1 cellular context compared by ENCODE assay signal in genomic region chr20:50320910-50321796, GRCh38.
TF ChIP-seq lines count a peak whose summit lies in the region.

No MANE protein-coding gene starts in this region.

TF ChIP-seq in K562, 482 proteins besides CTCF, POLR2A, EP300 and RAD21 (continued from another document):
- TF ChIP-seq FOXP4 (CRISPR knock-in tag; IDR thresholded peaks at IDR 0.05; ENCODE audit: borderline replicate concordance): no peak
- peak; percentile 85 for TF ChIP-seq FOSL1 (tag; conservative IDR thresholded peaks at IDR 0.05)
- no peak for TF ChIP-seq CREB3 (tag; conservative IDR thresholded peaks at IDR 0.05; ENCODE audit: low read depth)
- no peak for TF ChIP-seq IRF1 (CRISPR knock-in tag; IDR thresholded peaks at IDR 0.05; ENCODE audit: borderline replicate concordance)
- TF ChIP-seq ZKSCAN8 (CRISPR knock-in tag; IDR thresholded peaks at IDR 0.05): no peak
- no peak for TF ChIP-seq STAT5B (CRISPR knock-in tag; IDR thresholded peaks at IDR 0.05)
- 0 out of 2 replicates have a peak, but pooled peaks have one; percentile 26 for TF ChIP-seq SMARCE1 (IDR thresholded peaks at IDR 0.05)
- TF ChIP-seq ASH1L (IDR thresholded peaks at IDR 0.05; ENCODE audit: borderline replicate concordance, low read depth, partially characterized antibody): no peak
- no peak for TF ChIP-seq ZBTB12 (CRISPR knock-in tag; IDR thresholded peaks at IDR 0.05)
- peak; percentile 31; the same call in 1 of the 2 replicates for TF ChIP-seq PHF8 (IDR thresholded peaks at IDR 0.05; ENCODE audit: borderline replicate concordance, low read length)
- no peak for TF ChIP-seq PREB (CRISPR knock-in tag; IDR thresholded peaks at IDR 0.05)
- peak; percentile 73 for TF ChIP-seq POLR2G (IDR thresholded peaks at IDR 0.05; ENCODE audit: low read depth, low read length)
- TF ChIP-seq FOXK2 (conservative IDR thresholded peaks at IDR 0.05 in 1 of 2, IDR thresholded peaks at IDR 0.05 in 1 of 2; ENCODE audit: low read depth in 2 of 2): no peak
- no peak for TF ChIP-seq HNRNPUL1 (IDR thresholded peaks at IDR 0.05; ENCODE audit: low read length)
- no peak for TF ChIP-seq ETV1 (tag; conservative IDR thresholded peaks at IDR 0.05; ENCODE audit: low read depth)
- peak; percentile 45 for TF ChIP-seq KDM5B (IDR thresholded peaks at IDR 0.05; ENCODE audit: insufficient replicate concordance, low read depth, low read length)
- no peak for TF ChIP-seq ZNF444 (CRISPR knock-in tag; IDR thresholded peaks at IDR 0.05)
- TF ChIP-seq KDM4B (IDR thresholded peaks at IDR 0.05; ENCODE audit: borderline replicate concordance in 2 of 2, low read depth in 1 of 2): no peak
- TF ChIP-seq RCOR1 (IDR thresholded peaks at IDR 0.05; ENCODE audit: borderline replicate concordance in 1 of 2, low read depth in 2 of 2, low read length in 2 of 2): peak in 1 of 2 experiments; percentile 44; a peak in 1 of 4 replicates
- TF ChIP-seq MAZ (CRISPR knock-in tag; conservative IDR thresholded peaks at IDR 0.05 in 1 of 2, IDR thresholded peaks at IDR 0.05 in 1 of 2): peak; percentile 19 to 50; a peak in 1 of 4 replicates
- TF ChIP-seq KLF13 (tag; IDR thresholded peaks at IDR 0.05; ENCODE audit: borderline replicate concordance, low read depth): peak; percentile 56; the same call in 1 of the 2 replicates
- no peak for TF ChIP-seq RFX5 (IDR thresholded peaks at IDR 0.05; ENCODE audit: low read depth, low read length)
- TF ChIP-seq CSDE1 (IDR thresholded peaks at IDR 0.05): no peak
- TF ChIP-seq BRD9 (IDR thresholded peaks at IDR 0.05; ENCODE audit: low read depth, partially characterized antibody): no peak
- TF ChIP-seq NFXL1 (CRISPR knock-in tag; IDR thresholded peaks at IDR 0.05): no peak
- no peak for TF ChIP-seq HLTF (IDR thresholded peaks at IDR 0.05)
- no peak for TF ChIP-seq ARNT (IDR thresholded peaks at IDR 0.05)
- TF ChIP-seq HNRNPL (IDR thresholded peaks at IDR 0.05; ENCODE audit: low read depth, low read length): no peak
- no peak for TF ChIP-seq FIP1L1 (IDR thresholded peaks at IDR 0.05; ENCODE audit: low read depth, low read length, poor library complexity, severe bottlenecking)
- no peak for TF ChIP-seq RBBP5 (IDR thresholded peaks at IDR 0.05; ENCODE audit: borderline replicate concordance, insufficient read depth, low read length, poor library complexity, severe bottlenecking)
- TF ChIP-seq ZNF398 (CRISPR knock-in tag; IDR thresholded peaks at IDR 0.05): no peak
- no peak for TF ChIP-seq SRSF7 (optimal IDR thresholded peaks at IDR 0.05; ENCODE audit: low read depth, low read length)
- no peak for TF ChIP-seq ZNF551 (CRISPR knock-in tag; IDR thresholded peaks at IDR 0.05)
- no peak for TF ChIP-seq THRAP3 (IDR thresholded peaks at IDR 0.05; ENCODE audit: borderline replicate concordance)
- TF ChIP-seq TFAP4 (CRISPR knock-in tag; IDR thresholded peaks at IDR 0.05; ENCODE audit: borderline replicate concordance): peak; percentile 78
- no peak for TF ChIP-seq ADNP (tag; IDR thresholded peaks at IDR 0.05)
- TF ChIP-seq TRIM28 (IDR thresholded peaks at IDR 0.05): no peak
- TF ChIP-seq MCM5 (IDR thresholded peaks at IDR 0.05; ENCODE audit: low read depth): no peak
- TF ChIP-seq ZNF253 (CRISPR knock-in tag; conservative IDR thresholded peaks at IDR 0.05): no peak
- TF ChIP-seq POLR2B (IDR thresholded peaks at IDR 0.05; ENCODE audit: low read depth, partially characterized antibody): peak; percentile 30
- TF ChIP-seq ZNF668 (CRISPR knock-in tag; IDR thresholded peaks at IDR 0.05): no peak
- TF ChIP-seq CTBP1 (IDR thresholded peaks at IDR 0.05; ENCODE audit: borderline replicate concordance): peak; percentile 45; the same call in 1 of the 2 replicates
- no peak for TF ChIP-seq PURB (CRISPR knock-in tag; IDR thresholded peaks at IDR 0.05; ENCODE audit: low read depth)
- peak; percentile 85 for TF ChIP-seq JUND (IDR thresholded peaks at IDR 0.05; ENCODE audit: borderline replicate concordance, low read depth, low read length)
- TF ChIP-seq JUND (tag; IDR thresholded peaks at IDR 0.05; ENCODE audit: borderline replicate concordance, low read depth, low read length): peak; percentile 76; the same call in 1 of the 3 replicates
- peak; percentile 64 for TF ChIP-seq HMGN3 (IDR thresholded peaks at IDR 0.05; ENCODE audit: borderline replicate concordance, extremely low read depth, insufficient read length, low read depth, low read length)
